ENCODE assay signal across 18 cellular contexts in genomic region chr17:78710607-78711006, GRCh38.
A peak's percentile ranks its signal among the peaks of the same experiment; 100 is the strongest.
DNase-seq lines count a peak whose midpoint lies in the region; ATAC-seq, FAIRE-seq and TF ChIP-seq lines count a peak whose summit lies in the region.
"Had no signal": no experiment of that assay in that cellular context is flagged by ENCODE, and none has a peak within 500 bp of the region (broad histone marks: within the 10 kb centered on the region; RNA-seq: fewer than 3 reads in every experiment).

No MANE protein-coding gene starts in this region.

- no peaks in the 10 kb centered on the region for H4K20me1 ChIP-seq in BLaER1

- no peaks in the 10 kb centered on the region for H3K27me3 ChIP-seq in BLaER1
- H3K27me3 ChIP-seq in CD8-positive, alpha-beta T cell (ENCODE audit: insufficient read depth, low read length): no peaks in the 10 kb centered on the region
- H3K27me3 ChIP-seq: gastrocnemius medialis, Peyer's patch had no signal

- no peak for FAIRE-seq in D721Med (lab: Jason Lieb, UNC)

- no peak overlapping the region for H3K4me3 ChIP-seq in BLaER1
- H3K4me3 ChIP-seq in CD8-positive, alpha-beta T cell (ENCODE audit: low read depth, low read length): no peak overlapping the region
- H3K4me3 ChIP-seq: gastrocnemius medialis, Peyer's patch had no signal

- no peak for ATAC-seq in CD8-positive, alpha-beta T cell
- ATAC-seq in activated B cell treated with CpG ODN at 0.5 μM for 24 hours (ENCODE audit: low read depth): no peak
- ATAC-seq in HG02798 (IDR thresholded peaks at IDR 0.05; ENCODE audit: poor library complexity, unreplicated experiment): no peak
- ATAC-seq: gastrocnemius medialis, left cardiac atrium, sciatic nerve had no signal

- intact Hi-C loops in CD8-positive, alpha-beta T cell (cut with DNase I, micrococcal nuclease): no loop called here
- intact Hi-C loops in activated B cell treated with CpG ODN at 0.5 μM for 24 hours (cut with micrococcal nuclease): no loop called here

- H3K27me3 Mint-ChIP-seq in CD8-positive, alpha-beta T cell (ENCODE audit: low read depth): no peaks in the 10 kb centered on the region
- H3K27me3 Mint-ChIP-seq in activated B cell treated with CpG ODN at 0.5 μM for 24 hours: no peaks in the 10 kb centered on the region
- H3K27me3 Mint-ChIP-seq in immature natural killer cell (ENCODE audit: low read depth in 3 of 3): peaks cover 0 to 8% (median 6%) of the 10 kb centered on the region in 3 donors
- H3K27me3 Mint-ChIP-seq: brain had no signal

- CTCF ChIA-PET in CD8-positive, alpha-beta T cell (lab: Charles Lee): interaction anchor here (0.6 to 3.9 kb wide), 9 partner anchors 15 to 428 kb away, joined by 3 to 36 read pairs (median 6); no protein-coding TSS in a partner anchor
- CTCF ChIA-PET in activated B cell treated with CpG ODN at 0.5 μM for 24 hours (lab: Charles Lee): interaction anchor here (1.1 to 5.9 kb wide), 4 partner anchors 11 to 32 kb away, joined by 3 to 52 read pairs (median 20); no protein-coding TSS in a partner anchor

- H3K36me3 ChIP-seq in BLaER1: peaks cover 22% of the 10 kb centered on the region
- peaks cover 27% of the 10 kb centered on the region for H3K36me3 ChIP-seq in CD8-positive, alpha-beta T cell (ENCODE audit: insufficient read depth, low read length)

- TF ChIP-seq CTCF in CD8-positive, alpha-beta T cell (IDR thresholded peaks at IDR 0.05): no peak
- TF ChIP-seq CTCF in activated B cell treated with CpG ODN at 0.5 μM for 24 hours (IDR thresholded peaks at IDR 0.05) (no peak), D721Med (IDR thresholded peaks at IDR 0.05; ENCODE audit: insufficient read depth, missing control alignments) (no peak)

- DNase-seq in CD8-positive, alpha-beta T cell: no peak
- no peak for DNase-seq in activated B cell treated with CpG ODN at 0.5 μM for 24 hours
- no peak for DNase-seq in immature natural killer cell
- DNase-seq in D721Med (ENCODE audit: insufficient read length, low spot score): no peak
- no peak for DNase-seq in KG1 (lab: John Stamatoyannopoulos, UW)
- DNase-seq: gastrocnemius medialis, H7, left cardiac atrium, NCI-H1417, NCI-H2171, NCI-H748 treated with DMSO at 0.1 percent for 48 hours, occipital lobe, Peyer's patch, SK-N-SH had no signal

- no peaks in the 10 kb centered on the region for H3K9me3 Mint-ChIP-seq in CD8-positive, alpha-beta T cell
- H3K9me3 Mint-ChIP-seq in activated B cell treated with CpG ODN at 0.5 μM for 24 hours (no peaks in the 10 kb centered on the region), immature natural killer cell (no peaks in the 10 kb centered on the region)
- H3K9me3 Mint-ChIP-seq: brain had no signal

- peak overlapping the region; percentile 87 for H3K27ac Mint-ChIP-seq in CD8-positive, alpha-beta T cell
- H3K27ac Mint-ChIP-seq in activated B cell treated with CpG ODN at 0.5 μM for 24 hours (peak overlapping the region; percentile 93), immature natural killer cell (peak overlapping the region; percentile 19 to 91 (median 82))

- H3K36me3 Mint-ChIP-seq in CD8-positive, alpha-beta T cell: peaks cover 51% of the 10 kb centered on the region
- H3K36me3 Mint-ChIP-seq in activated B cell treated with CpG ODN at 0.5 μM for 24 hours (ENCODE audit: low read depth) (peaks cover 52% of the 10 kb centered on the region), immature natural killer cell (peaks cover 0 to 19% (median 5%) of the 10 kb centered on the region in 3 donors)

- no peak overlapping the region for H3K4me3 Mint-ChIP-seq in CD8-positive, alpha-beta T cell
- H3K4me3 Mint-ChIP-seq in activated B cell treated with CpG ODN at 0.5 μM for 24 hours (no peak overlapping the region), immature natural killer cell (peak overlapping the region in 3 of 5 donors; percentile 4 to 66 (median 7))
- H3K4me3 Mint-ChIP-seq: brain had no signal

- no peak overlapping the region for H3K9ac ChIP-seq in BLaER1
- H3K9ac ChIP-seq: SK-N-SH had no signal

- peaks cover 75% of the 10 kb centered on the region for H3K4me1 ChIP-seq in BLaER1
- peaks cover 54% of the 10 kb centered on the region for H3K4me1 ChIP-seq in CD8-positive, alpha-beta T cell (ENCODE audit: insufficient read depth, low read length)

- H3K4me1 Mint-ChIP-seq in CD8-positive, alpha-beta T cell (ENCODE audit: low read depth): peaks cover 70% of the 10 kb centered on the region
- H3K4me1 Mint-ChIP-seq in activated B cell treated with CpG ODN at 0.5 μM for 24 hours: peaks cover 91% of the 10 kb centered on the region
- H3K4me1 Mint-ChIP-seq in immature natural killer cell: peaks cover 76 to 92% of the 10 kb centered on the region in 2 donors

- POLR2A ChIA-PET in CD8-positive, alpha-beta T cell (lab: Charles Lee): interaction anchor here (1.3 to 3.1 kb wide), 3 partner anchors 27 to 109 kb away, joined by 4 to 13 read pairs (median 5); no protein-coding TSS in a partner anchor
- POLR2A ChIA-PET in activated B cell treated with CpG ODN at 0.5 μM for 24 hours (lab: Charles Lee): interaction anchor here (1.3 to 15.8 kb wide), 8 partner anchors 6 to 70 kb away, joined by 3 to 396 read pairs (median 6); no protein-coding TSS in a partner anchor

- no peaks in the 10 kb centered on the region for H3K9me3 ChIP-seq in BLaER1
- no peaks in the 10 kb centered on the region for H3K9me3 ChIP-seq in CD8-positive, alpha-beta T cell (ENCODE audit: low read length)
- H3K9me3 ChIP-seq: gastrocnemius medialis, Peyer's patch, SK-N-SH had no signal

- peak overlapping the region; percentile 71 for H3K27ac ChIP-seq in BLaER1
- no peak overlapping the region for H3K27ac ChIP-seq in CD8-positive, alpha-beta T cell (ENCODE audit: low read depth, low read length)

- peak overlapping the region; percentile 77 for H3K4me2 ChIP-seq in BLaER1
- H3K4me2 ChIP-seq: SK-N-SH had no signal

Comparison
In these comparisons a context has a peak if more than half of its experiments do, and no peak if none do; other contexts are left out.
1. H3K4me3 Mint-ChIP-seq: peak in immature natural killer cell (3 of 5); none in CD8-positive, alpha-beta T cell (single experiment) and activated B cell treated with CpG ODN at 0.5 μM for 24 hours (single experiment).
2. Peak in every context shown above with its lines, with median percentiles within 50 percentile points of each other: H3K27ac Mint-ChIP-seq.